In the genomic region with DNA sequence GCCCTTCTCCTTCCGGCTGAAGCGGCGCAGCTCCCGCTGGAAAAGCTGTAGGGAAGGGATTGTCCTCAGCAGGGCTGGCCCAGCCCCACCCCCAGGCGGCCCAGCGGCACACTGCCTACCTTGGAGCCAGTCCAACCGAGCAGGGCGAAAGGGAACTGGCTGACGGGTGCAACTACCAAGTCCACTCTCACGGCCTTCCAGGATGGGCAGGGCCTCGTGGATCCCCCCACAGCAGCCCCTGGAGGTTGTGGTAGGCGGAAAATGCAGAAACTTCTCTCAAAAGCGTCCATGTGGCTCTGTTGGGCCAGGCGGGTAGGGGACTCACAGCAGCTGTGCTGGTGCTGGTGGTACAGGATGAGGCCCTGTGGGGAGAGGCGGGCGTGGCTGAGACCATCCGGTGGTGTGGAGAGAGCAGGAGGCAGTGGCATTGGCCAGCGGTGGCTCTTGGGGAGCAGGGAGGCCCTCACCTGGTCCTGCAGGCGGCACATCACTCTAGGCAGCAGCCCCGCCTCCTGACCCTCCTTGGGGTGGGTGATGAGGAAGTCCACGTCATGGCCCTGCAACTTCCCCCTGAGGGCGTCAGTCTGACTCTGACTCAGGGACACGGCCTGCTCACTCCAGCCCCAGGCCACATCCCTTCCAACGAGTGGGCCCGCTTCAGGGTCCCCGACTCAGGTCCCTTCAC, we compare ENCODE assay signal across 8 cellular contexts. TPM values are rescaled to one million over a fixed set of nuclear protein-coding genes. Genes with fewer than 3 reads are reported as not detected.
DNase-seq lines count a peak whose midpoint lies in the region; ATAC-seq and TF ChIP-seq lines count a peak whose summit lies in the region.

No MANE protein-coding gene starts in this region.

- peak overlapping the region; percentile 72 for H3K27ac ChIP-seq in 22Rv1
- peak overlapping the region; percentile 70 to 71 for H3K27ac ChIP-seq in ascending aorta

- ATAC-seq in GM19372 (IDR thresholded peaks at IDR 0.05; ENCODE audit: low read depth, unreplicated experiment), result peak; percentile 73
- peak; percentile 86 for ATAC-seq in left colon

- no peaks in the 10 kb centered on the region for H3K27me3 ChIP-seq in ascending aorta

- H3K4me1 ChIP-seq in ascending aorta, result peaks cover 21 to 24% of the 10 kb centered on the region in 2 donors

- H3K36me3 ChIP-seq in ascending aorta, result peaks cover 34 to 53% of the 10 kb centered on the region in 2 donors

- peak overlapping the region in 1 of 2 donors; percentile 34 for H3K4me3 ChIP-seq in ascending aorta

- H3K9me3 ChIP-seq in ascending aorta, result no peaks in the 10 kb centered on the region

- DNase-seq in MV-4-11 (lab: John Stamatoyannopoulos, UW) (peak; percentile 78), ascending aorta (ENCODE audit: low spot score in 2 of 2) (peak; percentile 63 to 88), left colon (peak; percentile 90 to 92), NCI-H1105 treated with DMSO at 0.1 percent for 48 hours (lab: John Stamatoyannopoulos, UW) (no peak), NCI-H524 treated with DMSO at 0.1 percent for 48 hours (lab: John Stamatoyannopoulos, UW) (no peak)
- peak; percentile 37 for DNase-seq in stimulated activated CD8-positive, alpha-beta memory T cell treated with anti-CD3 and anti-CD28 coated beads, Interleukin-7, amount 100 ng/mL, for 24 hours (ENCODE audit: low read depth)

- TF ChIP-seq CTCF in 22Rv1 (IDR thresholded peaks at IDR 0.05), result no peak
- no peak for TF ChIP-seq CTCF in ascending aorta (IDR thresholded peaks at IDR 0.05)

- intact Hi-C loops in ascending aorta (cut with DNase I) (loop anchor here (2.0 to 5.0 kb wide), 3 partner anchors 49 to 183 kb away; a partner anchor contains a TSS), left colon (cut with DNase I, micrococcal nuclease) (no loop called here)

RNA-seq across cellular contexts. Expression of a gene that starts 8.4 kb away (rescaled TPM):
- total RNA-seq in ascending aorta, result not detected
- total RNA-seq in left colon, result under 1 TPM; 0.58 to 0.64 TPM

RNA-seq across cellular contexts. Expression of a gene that starts 8.5 kb away (rescaled TPM):
- total RNA-seq in ascending aorta (58.8 TPM), left colon (10 to 100 TPM; 20.7 to 22.8 TPM)

RNA-seq across cellular contexts. Expression of a gene that starts 29.3 kb away (rescaled TPM):
- total RNA-seq in ascending aorta (177 TPM), left colon (10 to 100 TPM; 87.0 to 90.5 TPM)

RNA-seq across cellular contexts. Expression of a gene that starts 30.3 kb away (rescaled TPM):
- 1,349 TPM for total RNA-seq in ascending aorta
- total RNA-seq in left colon, result 10 to 100 TPM; 20.1 to 59.6 TPM

RNA-seq across cellular contexts. Expression of a gene that starts 49.5 kb away (rescaled TPM):
- total RNA-seq in ascending aorta (97.0 TPM), left colon (10 to 100 TPM; 40.5 to 57.0 TPM)

Comparison
In these comparisons a context has a peak if more than half of its experiments do, and no peak if none do; other contexts are left out.
1. DNase-seq: peak in MV-4-11 (single experiment), ascending aorta (2 of 2), left colon (2 of 2) and stimulated activated CD8-positive, alpha-beta memory T cell treated with anti-CD3 and anti-CD28 coated beads, Interleukin-7, amount 100 ng/mL, for 24 hours (single experiment); none in NCI-H1105 treated with DMSO at 0.1 percent for 48 hours (single experiment) and NCI-H524 treated with DMSO at 0.1 percent for 48 hours (single experiment).